In the genomic region with DNA sequence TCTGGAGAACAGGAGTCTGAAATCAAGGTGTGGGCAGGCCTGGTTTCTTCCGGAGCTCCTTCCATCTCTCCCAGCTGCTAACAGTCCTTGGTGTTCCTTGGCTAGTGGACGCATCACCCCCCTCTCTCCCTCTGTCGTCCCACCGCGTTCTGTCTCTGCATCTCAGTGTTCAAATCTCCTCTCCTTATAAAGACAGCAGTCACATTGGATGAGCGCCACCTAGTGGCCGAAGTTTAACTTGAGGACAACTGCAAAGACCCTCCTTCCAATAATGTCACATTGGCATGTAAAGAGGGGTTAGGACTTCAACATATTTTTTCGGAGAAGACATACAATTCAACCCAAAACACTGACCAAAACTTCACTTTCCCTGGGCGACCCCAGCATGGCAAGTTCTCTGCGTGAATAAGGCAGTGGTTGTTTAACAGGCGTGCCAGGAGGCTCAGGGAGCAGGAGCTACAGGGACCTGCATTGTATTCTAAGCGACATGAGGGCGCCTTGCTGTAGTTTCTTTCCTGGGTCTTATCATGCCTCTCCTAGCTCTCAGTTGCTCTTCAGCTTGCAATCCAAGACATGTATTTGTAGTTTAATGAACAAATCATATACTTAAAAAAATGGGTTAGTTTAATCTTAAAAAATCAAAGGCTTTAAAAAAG, we compare ENCODE assay signal across 8 cellular contexts. TPM values are rescaled to one million over a fixed set of nuclear protein-coding genes. Genes with fewer than 3 reads are reported as not detected.
A peak's percentile ranks its signal among the peaks of the same experiment; 100 is the strongest.
DNase-seq lines count a peak whose midpoint lies in the region; ATAC-seq and TF ChIP-seq lines count a peak whose summit lies in the region.

No MANE protein-coding gene starts in this region.

- peaks cover 7% of the 10 kb centered on the region for H3K36me3 ChIP-seq in A673 (ENCODE audit: insufficient read depth, low read length, poor library complexity, severe bottlenecking)

- H3K4me3 Mint-ChIP-seq in memory B cell = no peak overlapping the region

- no peaks in the 10 kb centered on the region for H3K9me3 ChIP-seq in A673 (ENCODE audit: low read depth, low read length, poor library complexity, severe bottlenecking)

- no peak overlapping the region for H3K27ac Mint-ChIP-seq in memory B cell

- no TSS peak for BruUV-seq in A673 (replicated peaks; lab: Mats Ljungman, UMichigan)

- H3K4me3 ChIP-seq in A673 (ENCODE audit: low read depth, low read length, poor library complexity, severe bottlenecking) = no peak overlapping the region

- H3K27me3 Mint-ChIP-seq in memory B cell = peaks cover 3% of the 10 kb centered on the region

- DNase-seq in A673 (ENCODE audit: low spot score) = peak; percentile 93
- peak; percentile 58 for DNase-seq in NCI-H510A (lab: John Stamatoyannopoulos, UW)
- peak; percentile 48 to 52 for DNase-seq in activated CD4-positive, alpha-beta T cell treated with anti-CD3 and anti-CD28 coated beads for 24 hours (ENCODE audit: low read depth in 2 of 2)
- DNase-seq in dedifferentiated amniotic fluid mesenchymal stem cell (ENCODE audit: extremely low spot score) = peak; percentile 78
- DNase-seq in memory B cell (ENCODE audit: low spot score in 2 of 2) = peak; percentile 55 to 66
- peak; percentile 45 for DNase-seq in stimulated activated CD8-positive, alpha-beta memory T cell treated with anti-CD3 and anti-CD28 coated beads, Interleukin-4, amount 100 ng/mL, for 24 hours (ENCODE audit: low read depth)

- CTCF ChIA-PET in A673 (lab: Charles Lee) = interaction anchor here (0.6 to 1.8 kb wide), 8 partner anchors 12 to 398 kb away, joined by 3 to 18 read pairs (median 5); no protein-coding TSS in a partner anchor

- no peaks in the 10 kb centered on the region for H3K27me3 ChIP-seq in A673 (replicated peaks; ENCODE audit: insufficient read depth, low read depth, low read length, poor library complexity)

- peaks cover 34% of the 10 kb centered on the region for H3K4me1 ChIP-seq in A673 (ENCODE audit: insufficient read depth, low read length, poor library complexity, severe bottlenecking)

- POLR2A ChIA-PET in A673 (lab: Charles Lee; ENCODE audit: low non-redundant PET) = no interaction called here

- TF ChIP-seq CTCF in A673 (conservative IDR thresholded peaks at IDR 0.05; ENCODE audit: low read depth, low read length) = peak; percentile 95

- H3K4me1 Mint-ChIP-seq in memory B cell = peaks cover 7% of the 10 kb centered on the region

- no peaks in the 10 kb centered on the region for H3K9me3 Mint-ChIP-seq in memory B cell

- H3K27ac ChIP-seq in A673 (ENCODE audit: low read depth, low read length, poor library complexity, severe bottlenecking) = peak overlapping the region; percentile 79

- H3K36me3 Mint-ChIP-seq in memory B cell = no peaks in the 10 kb centered on the region

- intact Hi-C loops in A673 (cut with micrococcal nuclease; ENCODE audit: unreplicated experiment) = loop anchor here (1.0 to 5.0 kb wide), 6 partner anchors 57 to 517 kb away; no protein-coding TSS in a partner anchor

- ATAC-seq in GM18508 (IDR thresholded peaks at IDR 0.05; ENCODE audit: insufficient read depth, unreplicated experiment) (peak; percentile 81), HG03280 (IDR thresholded peaks at IDR 0.05; ENCODE audit: unreplicated experiment) (peak; percentile 68), memory B cell (ENCODE audit: low read depth) (peak; percentile 49)

RNA-seq across cellular contexts. Expression of a gene that starts 27.9 kb away (rescaled TPM):
- total RNA-seq in A673 (2021) = 394 and 397 TPM in 2 replicates
